Comparison of ENCODE assay signal across 13 cellular contexts in genomic region chr18:7646174-7646886, GRCh38.
"Had no signal": no experiment of that assay in that cellular context is flagged by ENCODE, and none has a peak within 500 bp of the region (broad histone marks: within the 10 kb centered on the region; RNA-seq: fewer than 3 reads in every experiment).

No MANE protein-coding gene starts in this region.

- ATAC-seq: lower lobe of right lung; naive thymus-derived CD4-positive, alpha-beta T cell had no signal

- H3K4me2 ChIP-seq: smooth muscle cell had no signal

- H3K4me1 ChIP-seq: esophagus squamous epithelium, tibial nerve had no signal

- H3K4me3 ChIP-seq: adrenal gland, esophagus squamous epithelium, lower lobe of right lung, right atrium auricular region, smooth muscle cell, tibial nerve had no signal

- DNase-seq: activated B cell treated with CpG ODN at 0.5 μM for 24 hours; activated CD4-positive, alpha-beta T cell treated with anti-CD3 and anti-CD28 coated beads, Interleukin-2, amount 10 ng/mL, durations not matched to agents 24 days and 14 days; activated naive CD4-positive, alpha-beta T cell treated with anti-CD3 and anti-CD28 coated beads, Interleukin-2, amount 50 U/mL, for 16 hours; esophagus squamous epithelium; foreskin fibroblast; head of caudate nucleus; kidney glomerular epithelial cell; lower lobe of right lung; naive thymus-derived CD4-positive, alpha-beta T cell had no signal

- H3K27ac ChIP-seq: adrenal gland, esophagus squamous epithelium, lower lobe of right lung, right atrium auricular region, tibial nerve had no signal

- H3K27me3 ChIP-seq: adrenal gland, esophagus squamous epithelium, right atrium auricular region, tibial nerve had no signal

- H3K9me3 ChIP-seq: adrenal gland, lower lobe of right lung had no signal

- H3K36me3 ChIP-seq: adrenal gland, esophagus squamous epithelium, lower lobe of right lung, right atrium auricular region, tibial nerve had no signal
